Comparison of ENCODE assay signal across 9 cellular contexts in genomic region chr2:157441072-157441454, GRCh38. TPM values are rescaled to one million over a fixed set of nuclear protein-coding genes. Genes with fewer than 3 reads are reported as not detected.
DNase-seq lines count a peak whose midpoint lies in the region; ATAC-seq and TF ChIP-seq lines count a peak whose summit lies in the region.
"Had no signal": no experiment of that assay in that cellular context is flagged by ENCODE, and none has a peak within 500 bp of the region (broad histone marks: within the 10 kb centered on the region; RNA-seq: fewer than 3 reads in every experiment).

No MANE protein-coding gene starts in this region.

- H3K27me3 ChIP-seq in left lung: no peaks in the 10 kb centered on the region
- H3K27me3 ChIP-seq in smooth muscle cell (ENCODE audit: low read depth): no peaks in the 10 kb centered on the region
- peaks cover 28% of the 10 kb centered on the region; the same call in 1 of the 2 replicates for H3K27me3 ChIP-seq in SK-N-SH (ENCODE audit: insufficient read depth)

- peak overlapping the region; percentile 92 for H3K4me3 Mint-ChIP-seq in activated T-cell treated with anti-CD3 and anti-CD28 coated beads, Interleukin-2, amount 50 U/mL, for 24 hours
- H3K4me3 Mint-ChIP-seq: neural crest cell had no signal

- no peaks in the 10 kb centered on the region for H3K27me3 Mint-ChIP-seq in activated T-cell treated with anti-CD3 and anti-CD28 coated beads, Interleukin-2, amount 50 U/mL, for 24 hours

- H3K27ac ChIP-seq in left lung (peak overlapping the region; percentile 77 to 89), smooth muscle cell (ENCODE audit: low read depth) (no peak overlapping the region), SK-N-SH (ENCODE audit: low read depth in 2 of 2, low read length in 1 of 2) (no peak overlapping the region)

- no peak for DNase-seq in activated T-cell treated with anti-CD3 and anti-CD28 coated beads, Interleukin-2, amount 50 U/mL, for 24 hours
- DNase-seq in activated T-cell treated with anti-CD3 and anti-CD28 coated beads for 4 hours (no peak), RPMI8226 (peak; percentile 65), left lung (no peak), DMS53 (lab: John Stamatoyannopoulos, UW) (no peak), smooth muscle cell (lab: John Stamatoyannopoulos, UW; ENCODE audit: unreplicated experiment) (no peak), SK-N-SH (no peak)

- H3K9me3 Mint-ChIP-seq in activated T-cell treated with anti-CD3 and anti-CD28 coated beads, Interleukin-2, amount 50 U/mL, for 24 hours: no peaks in the 10 kb centered on the region
- H3K9me3 Mint-ChIP-seq: neural crest cell had no signal

- TF ChIP-seq CTCF in left lung (IDR thresholded peaks at IDR 0.05): no peak
- TF ChIP-seq CTCF in smooth muscle cell (IDR thresholded peaks at IDR 0.05; ENCODE audit: borderline replicate concordance, insufficient read depth, poor library complexity, severe bottlenecking): no peak
- TF ChIP-seq CTCF in SK-N-SH (IDR thresholded peaks at IDR 0.05): no peak

- H3K36me3 ChIP-seq in left lung (no peaks in the 10 kb centered on the region), smooth muscle cell (ENCODE audit: low read depth) (no peaks in the 10 kb centered on the region), SK-N-SH (replicated peaks in 1 of 2; ENCODE audit: control insufficient read depth in 1 of 2, insufficient read depth in 2 of 2, low read length in 1 of 2) (no peaks in the 10 kb centered on the region)

- H3K9ac ChIP-seq in smooth muscle cell (ENCODE audit: low read depth): no peak overlapping the region
- H3K9ac ChIP-seq in SK-N-SH: no peak overlapping the region

- WGBS in smooth muscle cell (ENCODE audit: low lambda C conversion rate): 92% methylated on average over 2 of the region's 2 CpGs
- 19% methylated on average over 2 of the region's 2 CpGs for WGBS in SK-N-SH (ENCODE audit: low lambda C conversion rate)

- H3F3A ChIP-seq in smooth muscle cell (ENCODE audit: low read depth): no peaks in the 10 kb centered on the region
- H3F3A ChIP-seq in SK-N-SH (replicated peaks; ENCODE audit: insufficient read depth): no peaks in the 10 kb centered on the region

- H3K4me1 ChIP-seq in left lung (peaks cover 0 to 50% of the 10 kb centered on the region in 2 donors), smooth muscle cell (ENCODE audit: low read depth) (no peaks in the 10 kb centered on the region), SK-N-SH (ENCODE audit: control insufficient read depth in 1 of 2, insufficient read depth in 2 of 2, low read depth in 1 of 2, low read length in 1 of 2) (peaks cover 0 to 12% of the 10 kb centered on the region in 2 experiments; a peak in 2 of 4 replicates)

- CTCF ChIA-PET in SK-N-SH (lab: Yijun Ruan, JAX): interaction anchor here (1.3 kb wide), 1 partner anchor 104 kb away, joined by 3 read pairs; no protein-coding TSS in a partner anchor

- TF ChIP-seq EP300 in SK-N-SH (IDR thresholded peaks at IDR 0.05; ENCODE audit: borderline replicate concordance in 1 of 2, low read depth in 1 of 2, low read length in 1 of 2): no peak

- H3K4me2 ChIP-seq in smooth muscle cell: no peak overlapping the region
- H3K4me2 ChIP-seq in SK-N-SH: no peak overlapping the region

- intact Hi-C loops in left lung (cut with DNase I): no loop called here

- H3K27ac Mint-ChIP-seq in activated T-cell treated with anti-CD3 and anti-CD28 coated beads, Interleukin-2, amount 50 U/mL, for 24 hours: peak overlapping the region; percentile 97

- POLR2A ChIA-PET in SK-N-SH (lab: Yijun Ruan, JAX): no interaction called here

- no peaks in the 10 kb centered on the region for H3K9me2 ChIP-seq in SK-N-SH

- no peaks in the 10 kb centered on the region for H4K20me1 ChIP-seq in smooth muscle cell (ENCODE audit: low read depth)
- no peaks in the 10 kb centered on the region for H4K20me1 ChIP-seq in SK-N-SH (ENCODE audit: insufficient read depth)

- no peaks in the 10 kb centered on the region for H3K9me3 ChIP-seq in left lung
- no peaks in the 10 kb centered on the region for H3K9me3 ChIP-seq in smooth muscle cell (replicated peaks; ENCODE audit: low read depth)
- no peaks in the 10 kb centered on the region for H3K9me3 ChIP-seq in SK-N-SH

- peak; percentile 48 for ATAC-seq in HG02943 (IDR thresholded peaks at IDR 0.05; ENCODE audit: low read depth, unreplicated experiment)
- ATAC-seq in left lung: peak; percentile 10

- no peak overlapping the region for H2AFZ ChIP-seq in smooth muscle cell (ENCODE audit: low read depth)
- H2AFZ ChIP-seq in SK-N-SH (ENCODE audit: low read depth): no peak overlapping the region

- peaks cover 25% of the 10 kb centered on the region for H3K4me1 Mint-ChIP-seq in activated T-cell treated with anti-CD3 and anti-CD28 coated beads, Interleukin-2, amount 50 U/mL, for 24 hours (ENCODE audit: low read depth)
- H3K4me1 Mint-ChIP-seq: neural crest cell had no signal

- H3K79me2 ChIP-seq in smooth muscle cell (ENCODE audit: low read depth) (no peaks in the 10 kb centered on the region), SK-N-SH (ENCODE audit: insufficient read depth) (no peaks in the 10 kb centered on the region)

- H3K4me3 ChIP-seq in left lung (peak overlapping the region; percentile 10 to 53), smooth muscle cell (no peak overlapping the region), SK-N-SH (ENCODE audit: low read depth in 2 of 2, low read length in 1 of 2) (no peak overlapping the region)

- no peak for TF ChIP-seq RAD21 in SK-N-SH (IDR thresholded peaks at IDR 0.05; ENCODE audit: low read length)

- peaks cover 84% of the 10 kb centered on the region for H3K36me3 Mint-ChIP-seq in activated T-cell treated with anti-CD3 and anti-CD28 coated beads, Interleukin-2, amount 50 U/mL, for 24 hours (ENCODE audit: low read depth)

TF ChIP-seq in SK-N-SH, 30 proteins besides CTCF, POLR2A, EP300 and RAD21 (continues in another document):
- TF ChIP-seq YY1 (IDR thresholded peaks at IDR 0.05; ENCODE audit: low read depth): no peak
- no peak for TF ChIP-seq MEF2A (IDR thresholded peaks at IDR 0.05; ENCODE audit: borderline replicate concordance, low read depth)
- TF ChIP-seq USF2 (IDR thresholded peaks at IDR 0.05; ENCODE audit: borderline replicate concordance, low read depth, low read length): no peak
- TF ChIP-seq GATA2 (CRISPR knock-in tag; IDR thresholded peaks at IDR 0.05): no peak
- no peak for TF ChIP-seq TAF1 (IDR thresholded peaks at IDR 0.05; ENCODE audit: borderline replicate concordance, low read depth, low read length)
- TF ChIP-seq ELF1 (IDR thresholded peaks at IDR 0.05): no peak
- no peak for TF ChIP-seq IRF3 (IDR thresholded peaks at IDR 0.05; ENCODE audit: low read depth, low read length)
- no peak for TF ChIP-seq EZH2phosphoT487 (IDR thresholded peaks at IDR 0.05; ENCODE audit: borderline replicate concordance, low read depth)
- TF ChIP-seq ZBTB33 (IDR thresholded peaks at IDR 0.05; ENCODE audit: borderline replicate concordance, low read depth): no peak
- no peak for TF ChIP-seq USF1 (IDR thresholded peaks at IDR 0.05; ENCODE audit: borderline replicate concordance, low read depth)
- TF ChIP-seq TCF12 (IDR thresholded peaks at IDR 0.05): no peak
- no peak for TF ChIP-seq POLR2AphosphoS5 (IDR thresholded peaks at IDR 0.05; ENCODE audit: low read depth, low read length)
- TF ChIP-seq FOXM1 (IDR thresholded peaks at IDR 0.05; ENCODE audit: low read depth): no peak
- no peak for TF ChIP-seq TEAD4 (IDR thresholded peaks at IDR 0.05; ENCODE audit: borderline replicate concordance, insufficient read depth)
- no peak for TF ChIP-seq FOXJ3 (CRISPR knock-in tag; IDR thresholded peaks at IDR 0.05)
- TF ChIP-seq CHD2 (IDR thresholded peaks at IDR 0.05; ENCODE audit: low read length, partially characterized antibody): no peak

RNA-seq across cellular contexts. Expression of gene CYTIP, which starts 2.8 kb away (rescaled TPM):
- total RNA-seq in left lung (10 to 100 TPM; 10.9 to 25.1 TPM), smooth muscle cell (not detected in 2 replicates)
- polyA plus RNA-seq in smooth muscle cell (not detected in 2 replicates), SK-N-SH (2012; rRNA removed) (not detected in 2 replicates)
- not detected in 2 replicates for polyA plus RNA-seq in SK-N-SH (2012; cell fraction: cytosol; rRNA removed)
- polyA plus RNA-seq in SK-N-SH (2012; cell fraction: nucleus; rRNA removed): not detected in 2 replicates

Comparison
In these comparisons a context has a peak if more than half of its experiments do, and no peak if none do; other contexts are left out.
1. H3K27ac ChIP-seq: peak in left lung (2 of 2); none in smooth muscle cell (single experiment) and SK-N-SH (0 of 2).
2. H3K4me3 ChIP-seq: peak in left lung (2 of 2); none in smooth muscle cell (single experiment) and SK-N-SH (0 of 2).
3. RNA of gene CYTIP, which starts 2.8 kb away (total RNA-seq): 10.9 to 25.1 TPM in left lung; not detected in smooth muscle cell; every median in the first group is over 10 times any median in the second.